In the genomic region with DNA sequence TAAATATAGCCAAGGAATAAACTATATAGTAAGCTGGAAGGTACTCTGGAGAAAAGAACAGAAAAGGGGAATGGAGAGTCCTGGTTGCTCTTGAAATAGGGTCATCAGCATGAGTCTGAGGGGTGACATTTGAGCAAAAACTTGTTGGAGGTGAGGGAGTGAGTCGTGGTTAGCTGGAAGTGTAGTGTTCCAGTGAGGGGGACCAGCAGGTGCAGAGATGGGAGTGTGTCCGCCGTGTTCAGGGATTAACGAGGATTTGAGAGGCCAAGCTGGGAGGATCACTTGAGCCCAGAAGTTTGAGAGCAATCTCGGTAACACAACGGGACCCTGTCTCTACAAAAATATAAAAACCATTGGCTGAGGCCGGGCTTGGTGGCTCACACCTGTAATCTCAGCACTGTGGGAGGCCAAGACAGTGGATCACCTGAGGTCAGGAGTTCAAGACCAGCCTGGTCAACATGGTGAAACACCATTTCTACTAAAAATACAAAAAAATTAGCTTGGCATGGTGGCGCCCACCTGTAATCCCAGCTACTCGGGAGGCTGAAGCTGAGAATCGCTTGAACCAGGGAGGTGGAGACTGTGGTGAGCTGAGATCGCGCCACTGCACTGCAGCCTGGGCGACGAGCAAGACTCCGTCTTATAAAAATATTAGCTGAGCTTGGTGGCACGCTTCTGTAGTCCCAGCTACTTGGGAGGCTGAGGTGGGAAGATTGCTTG, we compare ENCODE assay signal across 8 cellular contexts. TPM values are rescaled to one million over a fixed set of nuclear protein-coding genes. Genes with fewer than 3 reads are reported as not detected.
A peak's percentile ranks its signal among the peaks of the same experiment; 100 is the strongest.
DNase-seq lines count a peak whose midpoint lies in the region; ATAC-seq lines count a peak whose summit lies in the region.

No MANE protein-coding gene starts in this region.

- no peak for ATAC-seq in HG03280 (IDR thresholded peaks at IDR 0.05; ENCODE audit: unreplicated experiment)
- ATAC-seq in HG03159 (IDR thresholded peaks at IDR 0.05; ENCODE audit: unreplicated experiment): no peak

- H3K9me3 Mint-ChIP-seq in T-helper 2 cell treated with Interferon-gamma antibody and Interleukin-4, amounts not matched to agents 5 μg/mL and 100 μg/mL, for 36 hours: no peaks in the 10 kb centered on the region
- no peaks in the 10 kb centered on the region for H3K9me3 Mint-ChIP-seq in activated T-helper 2 cell treated with anti-CD3 and anti-CD28 coated beads, Interferon-gamma antibody, Interleukin-2, Interleukin-4, amounts not matched to agents 10 μg/mL and 5 μg/mL and 100 μg/mL, durations not matched to agents 14 hours and 24 hours and 36 hours
- no peaks in the 10 kb centered on the region for H3K9me3 Mint-ChIP-seq in immature natural killer cell

- H3K4me3 Mint-ChIP-seq in T-helper 2 cell treated with Interferon-gamma antibody and Interleukin-4, amounts not matched to agents 5 μg/mL and 100 μg/mL, for 36 hours: peak overlapping the region; percentile 96
- H3K4me3 Mint-ChIP-seq in activated T-helper 2 cell treated with anti-CD3 and anti-CD28 coated beads, Interferon-gamma antibody, Interleukin-2, Interleukin-4, amounts not matched to agents 10 μg/mL and 5 μg/mL and 100 μg/mL, durations not matched to agents 14 hours and 24 hours and 36 hours (ENCODE audit: low read depth): peak overlapping the region; percentile 95
- H3K4me3 Mint-ChIP-seq in immature natural killer cell: peak overlapping the region; percentile 93 to 100 (median 99)

- H3K27me3 Mint-ChIP-seq in T-helper 2 cell treated with Interferon-gamma antibody and Interleukin-4, amounts not matched to agents 5 μg/mL and 100 μg/mL, for 36 hours (ENCODE audit: low read depth): no peaks in the 10 kb centered on the region
- no peaks in the 10 kb centered on the region for H3K27me3 Mint-ChIP-seq in activated T-helper 2 cell treated with anti-CD3 and anti-CD28 coated beads, Interferon-gamma antibody, Interleukin-2, Interleukin-4, amounts not matched to agents 10 μg/mL and 5 μg/mL and 100 μg/mL, durations not matched to agents 14 hours and 24 hours and 36 hours (ENCODE audit: low read depth)
- peaks cover 0 to 9% (median 5%) of the 10 kb centered on the region in 3 donors for H3K27me3 Mint-ChIP-seq in immature natural killer cell (ENCODE audit: low read depth in 3 of 3)

- peak overlapping the region; percentile 99 for H3K27ac Mint-ChIP-seq in T-helper 2 cell treated with Interferon-gamma antibody and Interleukin-4, amounts not matched to agents 5 μg/mL and 100 μg/mL, for 36 hours
- H3K27ac Mint-ChIP-seq in activated T-helper 2 cell treated with anti-CD3 and anti-CD28 coated beads, Interferon-gamma antibody, Interleukin-2, Interleukin-4, amounts not matched to agents 10 μg/mL and 5 μg/mL and 100 μg/mL, durations not matched to agents 14 hours and 24 hours and 36 hours: peak overlapping the region; percentile 94
- H3K27ac Mint-ChIP-seq in immature natural killer cell: peak overlapping the region; percentile 99 to 100 (median 100)

- H3K9ac ChIP-seq in stomach smooth muscle (ENCODE audit: low read length in 2 of 2): peak overlapping the region; percentile 84 to 100

- peaks cover 39% of the 10 kb centered on the region for H3K36me3 Mint-ChIP-seq in T-helper 2 cell treated with Interferon-gamma antibody and Interleukin-4, amounts not matched to agents 5 μg/mL and 100 μg/mL, for 36 hours (ENCODE audit: low read depth)
- peaks cover 48% of the 10 kb centered on the region for H3K36me3 Mint-ChIP-seq in activated T-helper 2 cell treated with anti-CD3 and anti-CD28 coated beads, Interferon-gamma antibody, Interleukin-2, Interleukin-4, amounts not matched to agents 10 μg/mL and 5 μg/mL and 100 μg/mL, durations not matched to agents 14 hours and 24 hours and 36 hours (ENCODE audit: low read depth)
- H3K36me3 Mint-ChIP-seq in immature natural killer cell: peaks cover 3 to 5% (median 3%) of the 10 kb centered on the region in 3 donors

- DNase-seq in T-helper 2 cell treated with Interferon-gamma antibody and Interleukin-4, amounts not matched to agents 5 μg/mL and 100 μg/mL, for 36 hours (ENCODE audit: low spot score): no peak
- DNase-seq in T-helper 2 cell: no peak
- DNase-seq in activated T-helper 2 cell treated with anti-CD3 and anti-CD28 coated beads, Interferon-gamma antibody, Interleukin-2, Interleukin-4, amounts not matched to agents 10 μg/mL and 5 μg/mL and 100 μg/mL, durations not matched to agents 14 hours and 24 hours and 36 hours (ENCODE audit: low spot score): no peak
- no peak for DNase-seq in immature natural killer cell
- DNase-seq in DMS53 (lab: John Stamatoyannopoulos, UW): no peak

- peaks cover 34% of the 10 kb centered on the region for H3K4me1 ChIP-seq in stomach smooth muscle (ENCODE audit: control insufficient read depth, insufficient read depth, low read length)

- H3K9me3 ChIP-seq in stomach smooth muscle (ENCODE audit: control insufficient read depth in 2 of 2, low read length in 2 of 2): no peaks in the 10 kb centered on the region

- intact Hi-C loops in activated T-helper 2 cell treated with anti-CD3 and anti-CD28 coated beads, Interferon-gamma antibody, Interleukin-2, Interleukin-4, amounts not matched to agents 10 μg/mL and 5 μg/mL and 100 μg/mL, durations not matched to agents 14 hours and 24 hours and 36 hours (cut with micrococcal nuclease): no loop called here

- no peak overlapping the region for H3K27ac ChIP-seq in stomach smooth muscle (ENCODE audit: low read length)

- peaks cover 0 to 7% of the 10 kb centered on the region in 2 donors for H3K36me3 ChIP-seq in stomach smooth muscle (ENCODE audit: control insufficient read depth in 2 of 2, insufficient read depth in 2 of 2, low read length in 2 of 2)

- H3K27me3 ChIP-seq in stomach smooth muscle (ENCODE audit: control insufficient read depth in 1 of 2, insufficient read depth in 2 of 2, low read length in 2 of 2): no peaks in the 10 kb centered on the region

- H3K4me3 ChIP-seq in stomach smooth muscle (ENCODE audit: low read length in 2 of 2): peak overlapping the region; percentile 94 to 100

- H3K4me1 Mint-ChIP-seq in T-helper 2 cell treated with Interferon-gamma antibody and Interleukin-4, amounts not matched to agents 5 μg/mL and 100 μg/mL, for 36 hours (ENCODE audit: low read depth): peaks cover 40% of the 10 kb centered on the region
- peaks cover 35% of the 10 kb centered on the region for H3K4me1 Mint-ChIP-seq in activated T-helper 2 cell treated with anti-CD3 and anti-CD28 coated beads, Interferon-gamma antibody, Interleukin-2, Interleukin-4, amounts not matched to agents 10 μg/mL and 5 μg/mL and 100 μg/mL, durations not matched to agents 14 hours and 24 hours and 36 hours (ENCODE audit: low read depth)
- H3K4me1 Mint-ChIP-seq in immature natural killer cell: peaks cover 63 to 64% of the 10 kb centered on the region in 2 donors

RNA-seq across cellular contexts. Expression of a gene that starts 1.1 kb away (rescaled TPM):
- 163 and 169 TPM in 2 replicates for total RNA-seq in activated T-helper 2 cell treated with anti-CD3 and anti-CD28 coated beads, Interferon-gamma antibody, Interleukin-2, Interleukin-4, amounts not matched to agents 10 μg/mL and 5 μg/mL and 100 μg/mL, durations not matched to agents 14 hours and 24 hours and 36 hours
- 100 to 1,000 TPM in 1 of 3 donors, 10 to 100 TPM in 2; 30.5 to 114 (median 67.0) TPM for polyA plus RNA-seq in immature natural killer cell

RNA-seq across cellular contexts. Expression of a gene that starts 10.8 kb away (rescaled TPM):
- 2,627 and 2,674 TPM in 2 replicates for total RNA-seq in activated T-helper 2 cell treated with anti-CD3 and anti-CD28 coated beads, Interferon-gamma antibody, Interleukin-2, Interleukin-4, amounts not matched to agents 10 μg/mL and 5 μg/mL and 100 μg/mL, durations not matched to agents 14 hours and 24 hours and 36 hours
- polyA plus RNA-seq in immature natural killer cell: 1,000 to 10,000 TPM in 1 of 3 donors, 100 to 1,000 TPM in 2; 733 to 1,627 (median 903) TPM

RNA-seq across cellular contexts. Expression of a gene that starts 34.1 kb away (rescaled TPM):
- total RNA-seq in activated T-helper 2 cell treated with anti-CD3 and anti-CD28 coated beads, Interferon-gamma antibody, Interleukin-2, Interleukin-4, amounts not matched to agents 10 μg/mL and 5 μg/mL and 100 μg/mL, durations not matched to agents 14 hours and 24 hours and 36 hours: 49.8 and 50.7 TPM in 2 replicates
- polyA plus RNA-seq in immature natural killer cell: 1 to 10 TPM in 2 of 3 donors, not detected in 1; 3.7 to 4.3 TPM

RNA-seq across cellular contexts. Expression of a gene that starts 34.1 kb away (rescaled TPM):
- 110 and 115 TPM in 2 replicates for total RNA-seq in activated T-helper 2 cell treated with anti-CD3 and anti-CD28 coated beads, Interferon-gamma antibody, Interleukin-2, Interleukin-4, amounts not matched to agents 10 μg/mL and 5 μg/mL and 100 μg/mL, durations not matched to agents 14 hours and 24 hours and 36 hours
- polyA plus RNA-seq in immature natural killer cell: 10 to 100 TPM; 50.4 to 65.2 (median 58.6) TPM

RNA-seq across cellular contexts. Expression of a gene that starts 39.9 kb away (rescaled TPM):
- total RNA-seq in activated T-helper 2 cell treated with anti-CD3 and anti-CD28 coated beads, Interferon-gamma antibody, Interleukin-2, Interleukin-4, amounts not matched to agents 10 μg/mL and 5 μg/mL and 100 μg/mL, durations not matched to agents 14 hours and 24 hours and 36 hours: 45.4 and 46.9 TPM in 2 replicates
- polyA plus RNA-seq in immature natural killer cell: 100 to 1,000 TPM; 305 to 745 (median 318) TPM
